19 cellular contexts compared by ENCODE assay signal in genomic region chr3:24235121-24235520, GRCh38.
A peak's percentile ranks its signal among the peaks of the same experiment; 100 is the strongest.
DNase-seq lines count a peak whose midpoint lies in the region; ATAC-seq, FAIRE-seq and TF ChIP-seq lines count a peak whose summit lies in the region.
"Had no signal": no experiment of that assay in that cellular context is flagged by ENCODE, and none has a peak within 500 bp of the region (broad histone marks: within the 10 kb centered on the region; RNA-seq: fewer than 3 reads in every experiment).

No MANE protein-coding gene starts in this region.

- H3K9me3 Mint-ChIP-seq in HFFc6: no peaks in the 10 kb centered on the region
- H3K9me3 Mint-ChIP-seq: nephron had no signal

- FAIRE-seq in kidney (lab: Jason Lieb, UNC): no peak
- FAIRE-seq: endothelial cell of umbilical vein, K562, TTC549 had no signal

- H3K9me3 ChIP-seq in RWPE2 (ENCODE audit: severe bottlenecking) (no peaks in the 10 kb centered on the region), kidney (ENCODE audit: control insufficient read depth in 1 of 2, low read length in 2 of 2) (no peaks in the 10 kb centered on the region), esophagus squamous epithelium (no peaks in the 10 kb centered on the region)
- H3K9me3 ChIP-seq: BLaER1 treated with 17β-estradiol and CSF1 and Interleukin-3, amounts not matched to agents 10 nM and 100 nM; right atrium auricular region; SJSA1 had no signal

- no peaks in the 10 kb centered on the region for H3K36me3 Mint-ChIP-seq in HFFc6 (ENCODE audit: low read depth)

- H3K36me3 ChIP-seq in RWPE2 (ENCODE audit: low read depth) (no peaks in the 10 kb centered on the region), kidney (ENCODE audit: control insufficient read depth in 1 of 2, insufficient read depth in 2 of 2, low read length in 2 of 2) (no peaks in the 10 kb centered on the region), esophagus squamous epithelium (no peaks in the 10 kb centered on the region)
- H3K36me3 ChIP-seq: BLaER1 treated with 17β-estradiol and CSF1 and Interleukin-3, amounts not matched to agents 10 nM and 100 nM; right atrium auricular region; SJSA1 had no signal

- no peak for TF ChIP-seq CTCF in HFFc6 (IDR thresholded peaks at IDR 0.05)
- TF ChIP-seq CTCF in RWPE2 (IDR thresholded peaks at IDR 0.05; ENCODE audit: poor library complexity, severe bottlenecking): no peak
- TF ChIP-seq CTCF in kidney (IDR thresholded peaks at IDR 0.05; ENCODE audit: borderline replicate concordance, extremely low read depth, insufficient read depth): no peak
- TF ChIP-seq CTCF in esophagus squamous epithelium (IDR thresholded peaks at IDR 0.05): no peak

- WGBS in esophagus squamous epithelium, 2 donors: 44 to 50% methylated on average over 3 of the region's 3 CpGs

- TF ChIP-seq POLR2A in esophagus squamous epithelium (IDR thresholded peaks at IDR 0.05): no peak

- H3K4me3 Mint-ChIP-seq in HFFc6: no peak overlapping the region
- H3K4me3 Mint-ChIP-seq: nephron had no signal

- peak; percentile 70 for ATAC-seq in RWPE2 (ENCODE audit: low read depth)
- no peak for ATAC-seq in HG03342 (IDR thresholded peaks at IDR 0.05; ENCODE audit: unreplicated experiment)
- ATAC-seq: K562 had no signal

- H3K27ac ChIP-seq in RWPE2 (ENCODE audit: poor library complexity, severe bottlenecking) (peak overlapping the region; percentile 10), kidney (ENCODE audit: low read depth in 2 of 2, low read length in 2 of 2) (no peak overlapping the region), esophagus squamous epithelium (no peak overlapping the region)
- H3K27ac ChIP-seq: BLaER1 treated with 17β-estradiol and CSF1 and Interleukin-3, amounts not matched to agents 10 nM and 100 nM; right atrium auricular region; SJSA1 had no signal

- H3K4me3 ChIP-seq in RWPE2 (ENCODE audit: severe bottlenecking): no peak overlapping the region
- no peak overlapping the region for H3K4me3 ChIP-seq in kidney (ENCODE audit: low read length in 2 of 2)
- H3K4me3 ChIP-seq in esophagus squamous epithelium: no peak overlapping the region
- H3K4me3 ChIP-seq: BLaER1 treated with 17β-estradiol and CSF1 and Interleukin-3, amounts not matched to agents 10 nM and 100 nM; K562; right atrium auricular region; SJSA1 had no signal

- H3K27me3 ChIP-seq in RWPE2 (ENCODE audit: insufficient read depth, poor library complexity, severe bottlenecking): no peaks in the 10 kb centered on the region
- H3K27me3 ChIP-seq in esophagus squamous epithelium: no peaks in the 10 kb centered on the region
- H3K27me3 ChIP-seq: BLaER1 treated with 17β-estradiol and CSF1 and Interleukin-3, amounts not matched to agents 10 nM and 100 nM; right atrium auricular region; SJSA1 had no signal

- intact Hi-C loops in kidney (cut with DNase I) (loop anchor here (5.0 to 10.0 kb wide), 2 partner anchors 48 to 230 kb away; no protein-coding TSS in a partner anchor), esophagus squamous epithelium (cut with DNase I) (no loop called here)

- peaks cover 20% of the 10 kb centered on the region for H3K4me1 ChIP-seq in RWPE2 (ENCODE audit: insufficient read depth, poor library complexity, severe bottlenecking)
- H3K4me1 ChIP-seq in kidney (ENCODE audit: control insufficient read depth in 1 of 2, insufficient read depth in 1 of 2, low read depth in 1 of 2, low read length in 2 of 2): peaks cover 0 to 5% of the 10 kb centered on the region in 2 donors
- H3K4me1 ChIP-seq in esophagus squamous epithelium: peaks cover 0 to 25% (median 5%) of the 10 kb centered on the region in 3 donors

- H3K27me3 Mint-ChIP-seq in HFFc6 (ENCODE audit: insufficient read depth): peaks cover 19% of the 10 kb centered on the region; the same call in 1 of the 2 replicates

- H3K4me1 Mint-ChIP-seq in HFFc6 (ENCODE audit: low read depth): peaks cover 40% of the 10 kb centered on the region

- peak; percentile 58 for DNase-seq in ELR (ENCODE audit: low read depth)
- DNase-seq in HFFc6: peak; percentile 11
- no peak for DNase-seq in RWPE2 (ENCODE audit: low spot score)
- DNase-seq in kidney tubule cell (ENCODE audit: low spot score): peak; percentile 94
- DNase-seq in kidney: no peak
- no peak for DNase-seq in HuH-7 (ENCODE audit: low spot score)
- DNase-seq in esophagus squamous epithelium (lab: John Stamatoyannopoulos, UW): no peak
- DNase-seq: activated naive CD4-positive, alpha-beta T cell treated with Interleukin-2 at 50 U/mL for 16 hours; cerebellar nuclear complex; NCI-H1436 treated with DMSO at 0.1 percent for 48 hours; stimulated activated CD4-positive, alpha-beta T cell treated with anti-CD3 and anti-CD28 coated beads, Interleukin-4, amount 100 ng/mL, for 1 hour had no signal

- H3K9ac ChIP-seq in kidney (ENCODE audit: low read length in 2 of 2): no peak overlapping the region
- H3K9ac ChIP-seq: BLaER1 treated with 17β-estradiol and CSF1 and Interleukin-3, amounts not matched to agents 10 nM and 100 nM had no signal

- H3K27ac Mint-ChIP-seq in HFFc6: no peak overlapping the region

Comparison
In these comparisons a context has a peak if more than half of its experiments do, and no peak if none do; other contexts are left out.
1. DNase-seq: peak in ELR (single experiment), HFFc6 (single experiment) and kidney tubule cell (single experiment); none in RWPE2 (single experiment), kidney (single experiment), HuH-7 (single experiment) and esophagus squamous epithelium (single experiment).